In genomic region chr2:133641497-133641896, GRCh38 we compare ENCODE assay signal across 8 cellular contexts.
DNase-seq lines count a peak whose midpoint lies in the region; ATAC-seq lines count a peak whose summit lies in the region.

No MANE protein-coding gene starts in this region.

- intact Hi-C loops in left cardiac atrium (cut with DNase I), result no loop called here

- H3K4me3 Mint-ChIP-seq in CD8-positive, alpha-beta memory T cell, result no peak overlapping the region

- H3K27ac ChIP-seq in CD8-positive, alpha-beta memory T cell (ENCODE audit: low read depth, low read length), result no peak overlapping the region

- H3K4me3 ChIP-seq in H7 (ENCODE audit: insufficient read depth, low read depth, low read length), result no peak overlapping the region
- H3K4me3 ChIP-seq in CD8-positive, alpha-beta memory T cell (ENCODE audit: low read length), result no peak overlapping the region

- DNase-seq in H7 (peak; percentile 16), SW480 (ENCODE audit: low spot score) (peak; percentile 32), left cardiac atrium (peak; percentile 20), putamen (ENCODE audit: low spot score) (peak; percentile 80)
- no peak for DNase-seq in CD8-positive, alpha-beta memory T cell

- H3K27ac Mint-ChIP-seq in CD8-positive, alpha-beta memory T cell, result no peak overlapping the region

- no peaks in the 10 kb centered on the region for H3K9me3 ChIP-seq in CD8-positive, alpha-beta memory T cell (ENCODE audit: low read length)

- H3K27me3 Mint-ChIP-seq in CD8-positive, alpha-beta memory T cell, result peaks cover 0 to 1% of the 10 kb centered on the region in 2 donors

- CTCF ChIA-PET in CD8-positive, alpha-beta memory T cell (lab: Charles Lee), result no interaction called here

- H3K27me3 ChIP-seq in H7 (ENCODE audit: control insufficient read depth, insufficient read depth, low read length), result no peaks in the 10 kb centered on the region
- H3K27me3 ChIP-seq in CD8-positive, alpha-beta memory T cell (ENCODE audit: insufficient read depth, low read length, poor library complexity, severe bottlenecking), result no peaks in the 10 kb centered on the region

- POLR2A ChIA-PET in CD8-positive, alpha-beta memory T cell (lab: Charles Lee), result no interaction called here

- peaks cover 0 to 6% (median under 1%) of the 10 kb centered on the region in 5 donors for H3K9me3 Mint-ChIP-seq in CD8-positive, alpha-beta memory T cell

- ATAC-seq in left cardiac atrium (peak; percentile 19 to 63), GM19023 (IDR thresholded peaks at IDR 0.05; ENCODE audit: unreplicated experiment) (no peak), GM21390 (IDR thresholded peaks at IDR 0.05; ENCODE audit: unreplicated experiment) (no peak), HG03432 (IDR thresholded peaks at IDR 0.05; ENCODE audit: unreplicated experiment) (no peak)

- no peaks in the 10 kb centered on the region for H3K36me3 Mint-ChIP-seq in CD8-positive, alpha-beta memory T cell

- H3K36me3 ChIP-seq in H7 (replicated peaks; ENCODE audit: control insufficient read depth, insufficient read depth, low read length), result no peaks in the 10 kb centered on the region
- no peaks in the 10 kb centered on the region for H3K36me3 ChIP-seq in CD8-positive, alpha-beta memory T cell (ENCODE audit: insufficient read depth, low read length)

- no peaks in the 10 kb centered on the region for H3K4me1 ChIP-seq in CD8-positive, alpha-beta memory T cell (ENCODE audit: insufficient read depth, low read length)

- no peaks in the 10 kb centered on the region for H3K4me1 Mint-ChIP-seq in CD8-positive, alpha-beta memory T cell

Comparison
In these comparisons a context has a peak if more than half of its experiments do, and no peak if none do; other contexts are left out.
1. DNase-seq: peak in H7 (single experiment), SW480 (single experiment), left cardiac atrium (single experiment) and putamen (single experiment); none in CD8-positive, alpha-beta memory T cell (0 of 5).
2. ATAC-seq: peak in left cardiac atrium (2 of 2); none in GM19023 (single experiment), GM21390 (single experiment) and HG03432 (single experiment).